ENCODE assay signal across 16 cellular contexts in the genomic region with DNA sequence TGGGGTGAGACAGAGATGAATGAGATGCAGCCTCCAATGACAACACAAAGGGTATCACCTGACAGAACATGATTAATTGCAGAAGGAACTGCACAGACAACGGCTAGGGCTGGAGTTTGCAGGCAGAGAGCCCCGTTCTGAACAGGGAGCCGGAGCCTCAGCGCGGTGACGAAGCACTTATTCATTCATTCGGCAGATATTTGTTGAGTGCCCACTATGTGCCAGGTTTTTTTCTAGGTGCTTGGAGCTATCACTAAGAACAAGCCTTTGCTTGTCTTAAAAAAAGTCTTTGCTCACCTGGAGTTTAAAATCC.
DNase-seq lines count a peak whose midpoint lies in the region; ATAC-seq and TF ChIP-seq lines count a peak whose summit lies in the region.
"Had no signal": no experiment of that assay in that cellular context is flagged by ENCODE, and none has a peak within 500 bp of the region (broad histone marks: within the 10 kb centered on the region; RNA-seq: fewer than 3 reads in every experiment).

No MANE protein-coding gene starts in this region.

- H3K36me3 ChIP-seq in psoas muscle (ENCODE audit: insufficient read depth in 1 of 2, low read depth in 1 of 2), result no peaks in the 10 kb centered on the region
- H3K36me3 ChIP-seq: ascending aorta, prostate gland had no signal

- DNase-seq in DMS153 (lab: John Stamatoyannopoulos, UW) (peak; percentile 55), HPDE6-E6E7 (ENCODE audit: extremely low spot score) (peak; percentile 32), NOMO-1 (lab: John Stamatoyannopoulos, UW; ENCODE audit: unreplicated experiment in 2 of 2) (peak; percentile 2 to 14), foreskin keratinocyte (peak; percentile 90 to 96), psoas muscle (no peak)
- no peak for DNase-seq in activated CD4-positive, CD25-positive, alpha-beta regulatory T cell (lab: John Stamatoyannopoulos, UW)
- DNase-seq: activated CD4-positive, alpha-beta T cell treated with anti-CD3 and anti-CD28 coated beads, Interleukin-2, amount 50 U/mL, for 1 hour; activated naive CD4-positive, alpha-beta T cell treated with anti-CD3 and anti-CD28 coated beads for 36 hours; GDM1; SHP77; small intestine; stimulated activated CD4-positive, alpha-beta T cell treated with anti-CD3 and anti-CD28 coated beads, Interleukin-4, amount 100 ng/mL, for 1 hour had no signal

- WGBS in psoas muscle, 3 donors, result 24 to 50% (median 37%) methylated on average over 7 of the region's 7 CpGs

- intact Hi-C loops in psoas muscle (cut with DNase I), result no loop called here

- TF ChIP-seq CTCF in foreskin keratinocyte (conservative IDR thresholded peaks at IDR 0.05) (no peak), psoas muscle (IDR thresholded peaks at IDR 0.05) (no peak)

- peak; percentile 89 for ATAC-seq in foreskin keratinocyte
- no peak for ATAC-seq in HG02884 (IDR thresholded peaks at IDR 0.05; ENCODE audit: unreplicated experiment)
- ATAC-seq in psoas muscle, result no peak
- ATAC-seq: natural killer cell treated with Interleukin-12 subunit alpha and Interleukin-12 subunit beta and Interleukin-15 and Interleukin-18, amount 100 ng/mL, for 72 hours had no signal

- H3K27me3 ChIP-seq in foreskin keratinocyte (peaks cover 12% of the 10 kb centered on the region), psoas muscle (ENCODE audit: insufficient read depth in 3 of 3, low read length in 2 of 3) (peaks cover 8 to 72% (median 11%) of the 10 kb centered on the region in 3 donors)
- H3K27me3 ChIP-seq: ascending aorta had no signal

- H3K9me3 ChIP-seq in psoas muscle, result no peaks in the 10 kb centered on the region
- H3K9me3 ChIP-seq: ascending aorta, prostate gland had no signal

- no peaks in the 10 kb centered on the region for H3K4me1 ChIP-seq in foreskin keratinocyte
- H3K4me1 ChIP-seq in psoas muscle, result no peaks in the 10 kb centered on the region
- H3K4me1 ChIP-seq: ascending aorta, prostate gland had no signal

- H3K4me3 ChIP-seq in psoas muscle, result no peak overlapping the region
- H3K4me3 ChIP-seq: ascending aorta, prostate gland had no signal

- H3K27ac ChIP-seq in foreskin keratinocyte (no peak overlapping the region), psoas muscle (no peak overlapping the region)
- H3K27ac ChIP-seq: ascending aorta, prostate gland had no signal

Comparison
In these comparisons a context has a peak if more than half of its experiments do, and no peak if none do; other contexts are left out.
1. DNase-seq: peak in DMS153 (single experiment), HPDE6-E6E7 (single experiment), NOMO-1 (2 of 2) and foreskin keratinocyte (2 of 2); none in activated CD4-positive, CD25-positive, alpha-beta regulatory T cell (0 of 4) and psoas muscle (0 of 2).